In the genomic region with DNA sequence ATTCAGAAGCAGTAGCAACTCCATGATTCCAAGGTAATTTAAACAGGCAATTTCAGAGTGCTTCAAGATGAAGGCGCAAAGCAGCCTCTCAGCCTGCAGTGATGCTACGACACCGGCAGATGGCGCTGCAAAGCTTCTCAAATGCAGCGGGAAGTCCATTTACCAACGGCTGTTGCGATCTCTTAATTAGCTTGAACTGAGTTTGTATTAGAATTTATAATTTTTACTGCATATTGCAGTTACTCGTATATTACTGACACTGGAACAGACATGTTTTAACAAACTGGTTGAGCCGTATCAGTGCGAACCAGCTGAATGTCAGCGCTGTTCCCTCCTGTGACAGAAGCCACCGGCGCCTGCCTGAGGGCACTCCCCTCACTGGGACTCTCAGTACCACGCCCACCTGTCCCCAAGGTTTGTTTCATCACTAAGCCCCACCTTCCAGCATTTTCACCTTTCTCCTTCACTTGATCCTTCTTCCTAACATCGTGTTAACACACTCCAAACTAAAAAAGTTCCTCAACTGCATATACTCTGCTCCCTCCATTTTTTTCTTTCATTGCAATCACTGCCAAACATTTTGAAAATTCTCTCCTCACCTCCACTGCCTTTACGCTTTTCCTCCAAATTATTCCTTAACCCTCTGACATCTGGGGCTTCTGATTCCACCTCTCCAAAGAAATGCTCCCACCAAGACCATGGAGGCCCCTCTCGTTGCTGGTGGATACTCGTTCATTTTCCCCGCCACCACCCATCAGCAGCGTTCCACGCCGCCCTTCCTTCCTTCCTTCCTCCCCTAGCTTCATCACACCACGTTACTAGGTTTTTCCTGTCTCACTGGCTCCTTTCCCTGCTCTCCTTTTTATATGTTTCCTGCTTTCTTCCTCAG, we compare ENCODE assay signal across 8 cellular contexts. TPM values are rescaled to one million over a fixed set of nuclear protein-coding genes. Genes with fewer than 3 reads are reported as not detected.
A peak's percentile ranks its signal among the peaks of the same experiment; 100 is the strongest.
DNase-seq lines count a peak whose midpoint lies in the region; ATAC-seq and TF ChIP-seq lines count a peak whose summit lies in the region.

No MANE protein-coding gene starts in this region.

- peak in 1 of 2 donors; percentile 39 for TF ChIP-seq POLR2A in gastrocnemius medialis (IDR thresholded peaks at IDR 0.05)

- ATAC-seq in gastrocnemius medialis (peak; percentile 78 to 90), HG03432 (IDR thresholded peaks at IDR 0.05; ENCODE audit: unreplicated experiment) (no peak)

- no peaks in the 10 kb centered on the region for H3K9me3 ChIP-seq in BLaER1 treated with 17β-estradiol and CSF1 and Interleukin-3, amounts not matched to agents 10 nM and 100 nM (replicated peaks in 1 of 11)
- no peaks in the 10 kb centered on the region for H3K9me3 ChIP-seq in gastrocnemius medialis

- TF ChIP-seq CTCF in brain (conservative IDR thresholded peaks at IDR 0.05) (peak; percentile 93 to 96), gastrocnemius medialis (IDR thresholded peaks at IDR 0.05 in 4 of 5, conservative IDR thresholded peaks at IDR 0.05 in 1 of 5) (peak; percentile 84 to 97 (median 93))

- peaks cover 0 to 9% (median 0%) of the 10 kb centered on the region in 11 experiments; a peak in 3 of 22 replicates for H4K20me1 ChIP-seq in BLaER1 treated with 17β-estradiol and CSF1 and Interleukin-3, amounts not matched to agents 10 nM and 100 nM

- H3K36me3 ChIP-seq in BLaER1 treated with 17β-estradiol and CSF1 and Interleukin-3, amounts not matched to agents 10 nM and 100 nM: peaks cover 13 to 31% (median 24%) of the 10 kb centered on the region in 11 experiments
- peaks cover 1% of the 10 kb centered on the region; the same call in 1 of the 2 replicates for H3K36me3 ChIP-seq in H7 (replicated peaks; ENCODE audit: control insufficient read depth, insufficient read depth, low read length)
- peaks cover 0 to 5% of the 10 kb centered on the region in 2 donors for H3K36me3 ChIP-seq in gastrocnemius medialis

- no peaks in the 10 kb centered on the region for H3K27me3 ChIP-seq in BLaER1 treated with 17β-estradiol and CSF1 and Interleukin-3, amounts not matched to agents 10 nM and 100 nM
- H3K27me3 ChIP-seq in H7 (ENCODE audit: control insufficient read depth, insufficient read depth, low read length) (no peaks in the 10 kb centered on the region), gastrocnemius medialis (no peaks in the 10 kb centered on the region)

- H3K9ac ChIP-seq in BLaER1 treated with 17β-estradiol and CSF1 and Interleukin-3, amounts not matched to agents 10 nM and 100 nM: peak overlapping the region; percentile 51 to 73 (median 59); a peak in 21 of 22 replicates

- H3K4me3 ChIP-seq in BLaER1 treated with 17β-estradiol and CSF1 and Interleukin-3, amounts not matched to agents 10 nM and 100 nM: peak overlapping the region; percentile 44 to 67 (median 52)
- H3K4me3 ChIP-seq in H7 (ENCODE audit: insufficient read depth, low read depth, low read length) (peak overlapping the region; percentile 22; the same call in 1 of the 2 replicates), iPS-11a (ENCODE audit: low read depth, low read length) (peak overlapping the region; percentile 31), gastrocnemius medialis (peak overlapping the region; percentile 36 to 52 (median 40))

- peak overlapping the region in 10 of 11 experiments; percentile 14 to 73 (median 64); a peak in 19 of 22 replicates for H3K27ac ChIP-seq in BLaER1 treated with 17β-estradiol and CSF1 and Interleukin-3, amounts not matched to agents 10 nM and 100 nM
- H3K27ac ChIP-seq in gastrocnemius medialis: peak overlapping the region in 3 of 4 donors; percentile 48 to 59 (median 53)

- H3K4me2 ChIP-seq in BLaER1 treated with 17β-estradiol and CSF1 and Interleukin-3, amounts not matched to agents 10 nM and 100 nM: peak overlapping the region; percentile 84 to 97 (median 89)

- H3K4me1 ChIP-seq in BLaER1 treated with 17β-estradiol and CSF1 and Interleukin-3, amounts not matched to agents 10 nM and 100 nM: peaks cover 27 to 33% (median 30%) of the 10 kb centered on the region in 10 experiments
- peaks cover 5 to 13% of the 10 kb centered on the region in 2 donors for H3K4me1 ChIP-seq in gastrocnemius medialis

- intact Hi-C loops in gastrocnemius medialis (cut with DNase I; ENCODE audit: low total_unique reads): loop anchor here (2.0 to 5.0 kb wide), 5 partner anchors 54 to 546 kb away; partner anchors contain the start of genes DHX16 and HLA-E

- H3K4me1 Mint-ChIP-seq in brain: peaks cover 28% of the 10 kb centered on the region

- H3K36me3 Mint-ChIP-seq in brain: no peaks in the 10 kb centered on the region

- H3K27ac Mint-ChIP-seq in brain: peak overlapping the region in 1 of 5 experiments; percentile 32

- in situ Hi-C loops in gastrocnemius medialis (cut with MboI; ENCODE audit: low sequenced_read_pairs in 4 of 4): loop anchor here in 2 of 4 donors (5.0 to 25.0 kb wide), 2 partner anchors 59 to 546 kb away; no protein-coding TSS in a partner anchor

- no peaks in the 10 kb centered on the region for H3K9me3 Mint-ChIP-seq in brain

- peak overlapping the region; percentile 76 to 84 (median 76) for H3K4me3 Mint-ChIP-seq in brain

- H3K27me3 Mint-ChIP-seq in brain: peaks cover 13% of the 10 kb centered on the region

- DNase-seq in H7: peak; percentile 78
- peak; percentile 31 for DNase-seq in NCI-H2107 treated with DMSO at 0.1 percent for 48 hours (lab: John Stamatoyannopoulos, UW; ENCODE audit: unreplicated experiment)
- peak; percentile 72 for DNase-seq in UCSD-AML1 (lab: John Stamatoyannopoulos, UW; ENCODE audit: unreplicated experiment)
- peak; percentile 45 to 64 for DNase-seq in gastrocnemius medialis

RNA-seq across cellular contexts. Expression of gene GNL1, which starts 14.5 kb away (rescaled TPM):
- 59.0 and 78.4 TPM in 2 replicates for total RNA-seq in H7 (2014; rRNA removed; shearing (Covaris generic))
- polyA plus RNA-seq in brain (ENCODE audit: insufficient read depth, low read depth, low replicate concordance): 167 TPM
- 10 to 100 TPM; 13.2 to 16.0 (median 14.9) TPM for total RNA-seq in gastrocnemius medialis

RNA-seq across cellular contexts. Expression of gene PRR3, which starts 15.3 kb away (rescaled TPM):
- total RNA-seq in H7 (2014; rRNA removed; shearing (Covaris generic)): 14.3 and 14.7 TPM in 2 replicates
- polyA plus RNA-seq in brain (ENCODE audit: insufficient read depth, low read depth, low replicate concordance): 39.4 TPM
- total RNA-seq in gastrocnemius medialis: 1 to 10 TPM in 3 of 4 donors, under 1 TPM in 1; 0.75 to 1.6 (median 1.3) TPM

RNA-seq across cellular contexts. Expression of gene ABCF1, which starts 29.5 kb away (rescaled TPM):
- total RNA-seq in H7 (2014; rRNA removed; shearing (Covaris generic)): 52.1 and 55.7 TPM in 2 replicates
- polyA plus RNA-seq in brain (ENCODE audit: insufficient read depth, low read depth, low replicate concordance): 100 TPM
- 100 to 1,000 TPM in 3 of 4 donors, 10 to 100 TPM in 1; 55.8 to 122 (median 111) TPM for total RNA-seq in gastrocnemius medialis

RNA-seq across cellular contexts. Expression of gene HLA-E, which starts 52.5 kb away (rescaled TPM):
- 45.8 and 61.9 TPM in 2 replicates for total RNA-seq in H7 (2014; rRNA removed; shearing (Covaris generic))
- polyA plus RNA-seq in brain (ENCODE audit: insufficient read depth, low read depth, low replicate concordance): 173 TPM
- total RNA-seq in gastrocnemius medialis: 100 to 1,000 TPM; 135 to 248 (median 157) TPM
